Comparison of ENCODE assay signal across 21 cellular contexts in genomic region chrX:100975212-100975611, GRCh38. TPM values are rescaled to one million over a fixed set of nuclear protein-coding genes. Genes with fewer than 3 reads are reported as not detected.
DNase-seq lines count a peak whose midpoint lies in the region; TF ChIP-seq lines count a peak whose summit lies in the region.
"Had no signal": no experiment of that assay in that cellular context is flagged by ENCODE, and none has a peak within 500 bp of the region (broad histone marks: within the 10 kb centered on the region; RNA-seq: fewer than 3 reads in every experiment).

No MANE protein-coding gene starts in this region.

- no peaks in the 10 kb centered on the region for H3K36me3 ChIP-seq in BE2C
- H3K36me3 ChIP-seq: SJSA1 had no signal

- DNase-seq in AG10803 (ENCODE audit: low read depth) = peak; percentile 1
- peak; percentile 42 for DNase-seq in HCEC 1CT
- peak; percentile 35 for DNase-seq in choroid plexus epithelial cell (ENCODE audit: low read depth)
- peak; percentile 44 to 69 for DNase-seq in foreskin fibroblast
- DNase-seq in activated CD4-positive, CD25-positive, alpha-beta regulatory T cell treated with anti-CD3 and anti-CD28 coated beads, Interleukin-2, amount 50 U/mL, for 72 hours = no peak
- no peak for DNase-seq in BE2C
- DNase-seq in germinal center (ENCODE audit: low spot score) = no peak
- DNase-seq: Caco-2; CD4-positive, alpha-beta T cell; DMS 273 treated with DMSO at 0.1 percent for 48 hours; DMS79 treated with DMSO at 0.1 percent for 48 hours; NCI-H1105 treated with DMSO at 0.1 percent for 48 hours; NCI-H1694; NCI-H2081 treated with DMSO at 0.1 percent for 48 hours; NCI-H2171 treated with DMSO at 0.1 percent for 48 hours; NCI-H446 treated with DMSO at 0.1 percent for 48 hours; NCI-H526 treated with DMSO at 0.1 percent for 48 hours had no signal

- H3K4me3 ChIP-seq in AG10803 (ENCODE audit: low read length) (no peak overlapping the region), choroid plexus epithelial cell (ENCODE audit: low read depth, low read length) (no peak overlapping the region), foreskin fibroblast (ENCODE audit: low read depth in 1 of 2, low read length in 2 of 2) (no peak overlapping the region), BE2C (ENCODE audit: low read depth, low read length) (no peak overlapping the region)
- H3K4me3 ChIP-seq: GM23338, SJSA1 had no signal

- no peaks in the 10 kb centered on the region; the same call in 1 of the 2 replicates for H3K4me1 ChIP-seq in BE2C
- H3K4me1 ChIP-seq: Caco-2 had no signal

- no peak for TF ChIP-seq CTCF in AG10803 (conservative IDR thresholded peaks at IDR 0.05; ENCODE audit: low read length)
- no peak for TF ChIP-seq CTCF in choroid plexus epithelial cell (conservative IDR thresholded peaks at IDR 0.05; ENCODE audit: low read depth, low read length)
- no peak for TF ChIP-seq CTCF in foreskin fibroblast (IDR thresholded peaks at IDR 0.05; ENCODE audit: low read depth, low read length)
- no peak for TF ChIP-seq CTCF in BE2C (IDR thresholded peaks at IDR 0.05; ENCODE audit: low read depth, low read length)

- no peaks in the 10 kb centered on the region for H3K27me3 ChIP-seq in BE2C
- H3K27me3 ChIP-seq: SJSA1 had no signal

- no peaks in the 10 kb centered on the region for H3K9me3 ChIP-seq in BE2C
- H3K9me3 ChIP-seq: Caco-2, SJSA1 had no signal

RNA-seq across cellular contexts. Expression of gene ARL13A, which starts 5.7 kb away (rescaled TPM):
- not detected for polyA plus RNA-seq in BE2C (2012; ENCODE audit: insufficient read depth, insufficient read length, low read depth)
- polyA plus RNA-seq: BJ, GM23338, IgD-negative memory B cell had no signal

RNA-seq across cellular contexts. Expression of gene XKRX, which starts 46.5 kb away (rescaled TPM):
- not detected for polyA plus RNA-seq in BE2C (2012; ENCODE audit: insufficient read depth, insufficient read length, low read depth)
- polyA plus RNA-seq: BJ had no signal

Comparison
In these comparisons a context has a peak if more than half of its experiments do, and no peak if none do; other contexts are left out.
1. DNase-seq: peak in AG10803 (single experiment), HCEC 1CT (single experiment), choroid plexus epithelial cell (single experiment) and foreskin fibroblast (2 of 2); none in activated CD4-positive, CD25-positive, alpha-beta regulatory T cell treated with anti-CD3 and anti-CD28 coated beads, Interleukin-2, amount 50 U/mL, for 72 hours (single experiment), BE2C (single experiment) and germinal center (single experiment).